In genomic region chr1:151058682-151059341, GRCh38 we compare ENCODE assay signal across 8 cellular contexts. TPM values are rescaled to one million over a fixed set of nuclear protein-coding genes. Genes with fewer than 3 reads are reported as not detected.
DNase-seq lines count a peak whose midpoint lies in the region; ATAC-seq and TF ChIP-seq lines count a peak whose summit lies in the region.

No MANE protein-coding gene starts in this region.

- peak; percentile 78 for DNase-seq in activated CD4-positive, alpha-beta T cell treated with anti-CD3 and anti-CD28 coated beads, Interleukin-2, amount 10 ng/mL, durations not matched to agents 24 days and 14 days
- no peak for DNase-seq in activated CD4-positive, alpha-beta T cell treated with anti-CD3 and anti-CD28 coated beads for 4 hours
- DNase-seq in NCI-H748 (lab: John Stamatoyannopoulos, UW; ENCODE audit: unreplicated experiment) (peak; percentile 85), caudate nucleus (lab: John Stamatoyannopoulos, UW) (peak in 24 of 61 donors; percentile 6 to 41 (median 17)), lower leg skin (ENCODE audit: low spot score in 2 of 2) (peak; percentile 59 to 92), testis (peak; percentile 24), AML-193 (lab: John Stamatoyannopoulos, UW) (no peak)

- peak overlapping the region; percentile 99 for H3K27ac Mint-ChIP-seq in activated CD4-positive, alpha-beta T cell treated with anti-CD3 and anti-CD28 coated beads, Interleukin-2, amount 10 ng/mL, durations not matched to agents 24 days and 14 days

- H3K4me1 Mint-ChIP-seq in activated CD4-positive, alpha-beta T cell treated with anti-CD3 and anti-CD28 coated beads, Interleukin-2, amount 10 ng/mL, durations not matched to agents 24 days and 14 days: peaks cover 65% of the 10 kb centered on the region

- H3K4me3 ChIP-seq in lower leg skin (ENCODE audit: low read depth, poor library complexity, severe bottlenecking): peak overlapping the region; percentile 98
- H3K4me3 ChIP-seq in testis: peak overlapping the region; percentile 83 to 98

- H3K27ac ChIP-seq in caudate nucleus (ENCODE audit: low read depth, low read length) (peak overlapping the region; percentile 92), testis (peak overlapping the region; percentile 92 to 94)

- ATAC-seq in GM18861 (IDR thresholded peaks at IDR 0.05; ENCODE audit: unreplicated experiment): no peak

- peak overlapping the region; percentile 99 for H3K4me3 Mint-ChIP-seq in activated CD4-positive, alpha-beta T cell treated with anti-CD3 and anti-CD28 coated beads, Interleukin-2, amount 10 ng/mL, durations not matched to agents 24 days and 14 days

- H3K36me3 ChIP-seq in testis (ENCODE audit: low read depth, missing control alignments): no peaks in the 10 kb centered on the region

- no peaks in the 10 kb centered on the region for H3K27me3 ChIP-seq in testis

- H3K9me3 ChIP-seq in testis: no peaks in the 10 kb centered on the region

- H3K36me3 Mint-ChIP-seq in activated CD4-positive, alpha-beta T cell treated with anti-CD3 and anti-CD28 coated beads, Interleukin-2, amount 10 ng/mL, durations not matched to agents 24 days and 14 days (ENCODE audit: low read depth): peaks cover 54% of the 10 kb centered on the region

- TF ChIP-seq POLR2A in lower leg skin (IDR thresholded peaks at IDR 0.05) (no peak), testis (IDR thresholded peaks at IDR 0.05) (no peak)

- H3K4me1 ChIP-seq in testis: peaks cover 30% of the 10 kb centered on the region

- 0 to 1% methylated on average over 18 of the region's 18 CpGs for WGBS in lower leg skin, 2 donors
- 0 to 2% methylated on average over 12 to 18 of the region's 18 CpGs for WGBS in testis, 2 donors

- intact Hi-C loops in activated CD4-positive, alpha-beta T cell treated with anti-CD3 and anti-CD28 coated beads, Interleukin-2, amount 10 ng/mL, durations not matched to agents 24 days and 14 days (cut with micrococcal nuclease): loop anchor here (1.0 to 5.0 kb wide), 7 partner anchors 11 to 497 kb away; partner anchors contain the start of genes ARNT, ENSA, GABPB2 and TNFAIP8L2
- intact Hi-C loops in lower leg skin (cut with DNase I; ENCODE audit: low total_unique reads): no loop called here
- intact Hi-C loops in testis (cut with DNase I; ENCODE audit: low total_unique reads): no loop called here

- H3K9me3 Mint-ChIP-seq in activated CD4-positive, alpha-beta T cell treated with anti-CD3 and anti-CD28 coated beads, Interleukin-2, amount 10 ng/mL, durations not matched to agents 24 days and 14 days: no peaks in the 10 kb centered on the region

- no peaks in the 10 kb centered on the region for H3K27me3 Mint-ChIP-seq in activated CD4-positive, alpha-beta T cell treated with anti-CD3 and anti-CD28 coated beads, Interleukin-2, amount 10 ng/mL, durations not matched to agents 24 days and 14 days

- TF ChIP-seq CTCF in lower leg skin (IDR thresholded peaks at IDR 0.05): no peak
- no peak for TF ChIP-seq CTCF in testis (IDR thresholded peaks at IDR 0.05)

RNA-seq across cellular contexts. Expression of gene CDC42SE1, which starts 0.6 kb away (rescaled TPM):
- 189 and 190 TPM in 2 replicates for total RNA-seq in activated CD4-positive, alpha-beta T cell treated with anti-CD3 and anti-CD28 coated beads, Interleukin-2, amount 10 ng/mL, durations not matched to agents 24 days and 14 days
- total RNA-seq in lower leg skin (10 to 100 TPM; 88.8 to 93.5 (median 92.0) TPM), testis (10 to 100 TPM; 34.8 to 40.5 TPM)
- 36.9 TPM for polyA plus RNA-seq in testis (ENCODE audit: insufficient read depth, low read depth, low replicate concordance)

RNA-seq across cellular contexts. Expression of gene MLLT11, which starts 1.4 kb away (rescaled TPM):
- total RNA-seq in activated CD4-positive, alpha-beta T cell treated with anti-CD3 and anti-CD28 coated beads, Interleukin-2, amount 10 ng/mL, durations not matched to agents 24 days and 14 days: 2.9 and 3.0 TPM in 2 replicates
- 1 to 10 TPM in 1 of 4 donors, under 1 TPM in 3; 0.47 to 1.6 (median 0.70) TPM for total RNA-seq in lower leg skin
- total RNA-seq in testis: 1 to 10 TPM; 1.6 to 2.3 TPM
- 3.2 TPM for polyA plus RNA-seq in testis (ENCODE audit: insufficient read depth, low read depth, low replicate concordance)

RNA-seq across cellular contexts. Expression of gene C1orf56, which starts 11.3 kb away (rescaled TPM):
- total RNA-seq in activated CD4-positive, alpha-beta T cell treated with anti-CD3 and anti-CD28 coated beads, Interleukin-2, amount 10 ng/mL, durations not matched to agents 24 days and 14 days: 1.0 and 1.2 TPM in 2 replicates
- total RNA-seq in lower leg skin: 1 to 10 TPM; 3.1 to 4.6 (median 3.6) TPM
- 10 to 100 TPM; 57.3 to 78.4 TPM for total RNA-seq in testis
- polyA plus RNA-seq in testis (ENCODE audit: insufficient read depth, low read depth, low replicate concordance): 145 TPM

RNA-seq across cellular contexts. Expression of gene GABPB2, which starts 11.7 kb away (rescaled TPM):
- total RNA-seq in activated CD4-positive, alpha-beta T cell treated with anti-CD3 and anti-CD28 coated beads, Interleukin-2, amount 10 ng/mL, durations not matched to agents 24 days and 14 days: 19.4 and 20.3 TPM in 2 replicates
- 10 to 100 TPM in 2 of 4 donors, 1 to 10 TPM in 2; 8.1 to 16.6 (median 11.0) TPM for total RNA-seq in lower leg skin
- 10 to 100 TPM; 43.1 to 45.3 TPM for total RNA-seq in testis
- polyA plus RNA-seq in testis (ENCODE audit: insufficient read depth, low read depth, low replicate concordance): 50.2 TPM

RNA-seq across cellular contexts. Expression of gene BNIPL, which starts 22.4 kb away (rescaled TPM):
- 0.85 and 1.8 TPM in 2 replicates for total RNA-seq in activated CD4-positive, alpha-beta T cell treated with anti-CD3 and anti-CD28 coated beads, Interleukin-2, amount 10 ng/mL, durations not matched to agents 24 days and 14 days
- 100 to 1,000 TPM; 220 to 297 (median 254) TPM for total RNA-seq in lower leg skin
- 1 to 10 TPM; 3.6 to 9.3 TPM for total RNA-seq in testis
- 5.0 TPM for polyA plus RNA-seq in testis (ENCODE audit: insufficient read depth, low read depth, low replicate concordance)

Comparison
In these comparisons a context has a peak if more than half of its experiments do, and no peak if none do; other contexts are left out.
1. DNase-seq: peak in activated CD4-positive, alpha-beta T cell treated with anti-CD3 and anti-CD28 coated beads, Interleukin-2, amount 10 ng/mL, durations not matched to agents 24 days and 14 days (single experiment), NCI-H748 (single experiment), lower leg skin (2 of 2) and testis (single experiment); none in activated CD4-positive, alpha-beta T cell treated with anti-CD3 and anti-CD28 coated beads for 4 hours (0 of 2) and AML-193 (0 of 2).
2. RNA of gene C1orf56, which starts 11.3 kb away (total RNA-seq): 57.3 to 78.4 TPM in testis; 3.1 to 4.6 TPM in lower leg skin and 1.0 to 1.2 TPM in activated CD4-positive, alpha-beta T cell treated with anti-CD3 and anti-CD28 coated beads, Interleukin-2, amount 10 ng/mL, durations not matched to agents 24 days and 14 days; every median in the first group is over 10 times any median in the second.